ENCODE assay signal across 9 cellular contexts in the genomic region with DNA sequence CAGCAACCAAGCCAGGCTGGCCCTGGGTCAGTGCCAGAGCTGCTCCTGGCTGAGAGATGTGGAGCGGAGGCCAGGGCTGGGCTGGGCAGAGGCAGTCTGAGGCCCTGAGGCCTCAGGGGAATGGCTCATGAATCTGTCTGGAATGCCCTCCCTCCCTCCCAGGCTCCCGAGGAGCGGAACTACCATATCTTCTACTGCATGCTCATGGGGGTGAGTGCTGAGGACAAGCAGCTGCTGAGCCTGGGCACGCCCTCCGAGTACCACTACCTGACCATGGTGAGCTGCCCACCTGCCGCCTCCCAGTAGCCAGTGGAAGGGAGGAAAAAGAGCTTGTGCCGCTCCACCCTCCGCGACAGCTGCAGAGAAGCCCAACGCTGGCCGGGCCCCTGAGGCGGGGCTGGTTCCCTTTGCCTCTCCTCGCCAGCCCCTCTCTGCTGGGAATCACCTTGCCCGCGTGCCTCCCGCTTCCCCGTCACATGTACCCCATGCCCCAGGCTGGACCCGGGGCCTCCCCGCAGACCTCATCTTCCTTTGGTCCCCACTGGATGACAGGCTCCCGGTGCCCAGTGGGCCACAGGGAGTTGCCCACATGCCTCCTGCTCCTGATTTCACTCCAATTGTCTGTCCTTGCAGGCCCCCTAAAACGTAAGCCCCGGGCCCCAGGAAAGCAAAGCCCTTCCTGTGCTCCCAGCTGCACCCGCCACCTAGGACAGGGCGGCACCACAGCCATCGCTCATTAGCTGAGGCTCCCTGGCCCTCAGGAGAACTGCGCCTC. TPM values are rescaled to one million over a fixed set of nuclear protein-coding genes. Genes with fewer than 3 reads are reported as not detected.
A peak's percentile ranks its signal among the peaks of the same experiment; 100 is the strongest.
DNase-seq lines count a peak whose midpoint lies in the region; ATAC-seq and TF ChIP-seq lines count a peak whose summit lies in the region.
"Had no signal": no experiment of that assay in that cellular context is flagged by ENCODE, and none has a peak within 500 bp of the region (broad histone marks: within the 10 kb centered on the region; RNA-seq: fewer than 3 reads in every experiment).

No MANE protein-coding gene starts in this region.

- H3K27ac ChIP-seq in GM23338 (ENCODE audit: low read depth) (no peak overlapping the region), hepatocyte (no peak overlapping the region), smooth muscle cell (ENCODE audit: low read depth) (peak overlapping the region; percentile 20)

- no peaks in the 10 kb centered on the region for H3K9me2 ChIP-seq in GM23338 (ENCODE audit: insufficient read depth)
- H3K9me2 ChIP-seq in hepatocyte (replicated peaks; ENCODE audit: insufficient read depth): no peaks in the 10 kb centered on the region

- no peak overlapping the region for H3K4me3 Mint-ChIP-seq in GM23338
- H3K4me3 Mint-ChIP-seq: central memory CD8-positive, alpha-beta T cell had no signal

- H3K79me2 ChIP-seq in GM23338 (replicated peaks; ENCODE audit: insufficient read depth): no peaks in the 10 kb centered on the region
- H3K79me2 ChIP-seq in hepatocyte: no peaks in the 10 kb centered on the region
- H3K79me2 ChIP-seq in smooth muscle cell (ENCODE audit: low read depth): no peaks in the 10 kb centered on the region

- H3K27me3 Mint-ChIP-seq in GM23338 (ENCODE audit: insufficient read depth, low read depth, poor library complexity): peaks cover 10% of the 10 kb centered on the region

- H3K9me3 ChIP-seq in hepatocyte (ENCODE audit: low read depth) (no peaks in the 10 kb centered on the region), smooth muscle cell (replicated peaks; ENCODE audit: low read depth) (no peaks in the 10 kb centered on the region)

- no peaks in the 10 kb centered on the region for H3K9me3 Mint-ChIP-seq in GM23338
- H3K9me3 Mint-ChIP-seq: central memory CD8-positive, alpha-beta T cell had no signal

- in situ Hi-C loops in astrocyte of the spinal cord (cut with HindIII; ENCODE audit: low sequenced_read_pairs): no loop called here

- H3K36me3 ChIP-seq in GM23338 (ENCODE audit: insufficient read depth) (no peaks in the 10 kb centered on the region), hepatocyte (replicated peaks; ENCODE audit: insufficient read depth, low read depth) (no peaks in the 10 kb centered on the region), smooth muscle cell (ENCODE audit: low read depth) (no peaks in the 10 kb centered on the region)

- ATAC-seq in GM23338 (peak; percentile 59), GM21367 (IDR thresholded peaks at IDR 0.05; ENCODE audit: unreplicated experiment) (no peak)

- no peak overlapping the region for H3K4me3 ChIP-seq in GM23338
- no peak overlapping the region for H3K4me3 ChIP-seq in astrocyte of the spinal cord (ENCODE audit: low read depth, low read length)
- no peak overlapping the region for H3K4me3 ChIP-seq in hepatocyte
- no peak overlapping the region for H3K4me3 ChIP-seq in smooth muscle cell

- no peaks in the 10 kb centered on the region; the same call in 2 of the 3 replicates for H3K4me1 Mint-ChIP-seq in GM23338
- H3K4me1 Mint-ChIP-seq: central memory CD8-positive, alpha-beta T cell had no signal

- H3F3A ChIP-seq in GM23338 (replicated peaks; ENCODE audit: low read depth): no peaks in the 10 kb centered on the region
- H3F3A ChIP-seq in smooth muscle cell (ENCODE audit: low read depth): no peaks in the 10 kb centered on the region

- H3K4me2 ChIP-seq in GM23338 (no peak overlapping the region), hepatocyte (peak overlapping the region; percentile 34), smooth muscle cell (peak overlapping the region; percentile 45)

- H3K4me1 ChIP-seq in GM23338 (ENCODE audit: insufficient read depth): no peaks in the 10 kb centered on the region
- H3K4me1 ChIP-seq in hepatocyte (ENCODE audit: insufficient read depth): peaks cover 3% of the 10 kb centered on the region
- no peaks in the 10 kb centered on the region for H3K4me1 ChIP-seq in smooth muscle cell (ENCODE audit: low read depth)

- H2AFZ ChIP-seq in GM23338 (peak overlapping the region; percentile 76), hepatocyte (no peak overlapping the region), smooth muscle cell (ENCODE audit: low read depth) (peak overlapping the region; percentile 14)

- TF ChIP-seq CTCF in GM23338 (conservative IDR thresholded peaks at IDR 0.05; ENCODE audit: low read depth in 2 of 2): no peak
- no peak for TF ChIP-seq CTCF in astrocyte of the spinal cord (IDR thresholded peaks at IDR 0.05; ENCODE audit: low read depth, low read length)
- TF ChIP-seq CTCF in hepatocyte (IDR thresholded peaks at IDR 0.05; ENCODE audit: poor library complexity): no peak
- no peak for TF ChIP-seq CTCF in smooth muscle cell (IDR thresholded peaks at IDR 0.05; ENCODE audit: borderline replicate concordance, insufficient read depth, poor library complexity, severe bottlenecking)

- WGBS in hepatocyte (ENCODE audit: low lambda C conversion rate, missing lambda C conversion rate): 85% methylated on average over 24 of the region's 26 CpGs
- 91% methylated on average over 24 of the region's 26 CpGs for WGBS in smooth muscle cell (ENCODE audit: low lambda C conversion rate)

- no peaks in the 10 kb centered on the region for H3K36me3 Mint-ChIP-seq in GM23338 (ENCODE audit: low read depth)

- no peaks in the 10 kb centered on the region for H4K20me1 ChIP-seq in GM23338 (replicated peaks; ENCODE audit: insufficient read depth)
- no peaks in the 10 kb centered on the region for H4K20me1 ChIP-seq in hepatocyte (ENCODE audit: insufficient read depth, poor library complexity, severe bottlenecking)
- H4K20me1 ChIP-seq in smooth muscle cell (ENCODE audit: low read depth): no peaks in the 10 kb centered on the region

- H3K27ac Mint-ChIP-seq in GM23338: no peak overlapping the region; the same call in 1 of the 2 replicates

- no peaks in the 10 kb centered on the region for H3K27me3 ChIP-seq in GM23338 (ENCODE audit: insufficient read depth)
- H3K27me3 ChIP-seq in hepatocyte: no peaks in the 10 kb centered on the region
- no peaks in the 10 kb centered on the region for H3K27me3 ChIP-seq in smooth muscle cell (ENCODE audit: low read depth)

- DNase-seq in GM23338 (ENCODE audit: low spot score) (peak; percentile 22), astrocyte of the spinal cord (ENCODE audit: low read depth, low spot score) (peak; percentile 35), hepatocyte (ENCODE audit: low spot score) (peak; percentile 70), smooth muscle cell (lab: John Stamatoyannopoulos, UW; ENCODE audit: unreplicated experiment) (peak; percentile 57), DMS114 treated with DMSO at 0.1 percent for 48 hours (lab: John Stamatoyannopoulos, UW; ENCODE audit: unreplicated experiment) (no peak), NOMO-1 (lab: John Stamatoyannopoulos, UW; ENCODE audit: unreplicated experiment in 2 of 2) (no peak)
- no peak for DNase-seq in activated naive CD4-positive, alpha-beta T cell treated with Interleukin-2 at 50 U/mL for 16 hours

- H3K9ac ChIP-seq in smooth muscle cell (ENCODE audit: low read depth): no peak overlapping the region

TF ChIP-seq in GM23338, 12 proteins besides CTCF, POLR2A, EP300 and RAD21 (continues in another document):
- TF ChIP-seq ZNF331 (CRISPR knock-in tag; IDR thresholded peaks at IDR 0.05; ENCODE audit: low read depth): no peak
- TF ChIP-seq EZH2 (IDR thresholded peaks at IDR 0.05; ENCODE audit: low read depth, unreplicated experiment): no peak
- TF ChIP-seq NANOG (IDR thresholded peaks at IDR 0.05; ENCODE audit: borderline replicate concordance): no peak
- TF ChIP-seq POLR2AphosphoS5 (IDR thresholded peaks at IDR 0.05; ENCODE audit: low read depth): no peak

RNA-seq across cellular contexts. Expression of a gene that starts 41.1 kb away (rescaled TPM):
- total RNA-seq in GM23338 (2014; rRNA removed; shearing (Covaris generic)): not detected in 2 replicates
- polyA plus RNA-seq in GM23338 (2016; fragmentation: Nextera tagmentation; extraction: Ambion mirVana) (not detected in 2 replicates), hepatocyte (12.6 and 17.6 TPM in 2 replicates), smooth muscle cell (0.35 TPM in 1 of 2 replicates, not detected in the other)
- total RNA-seq in hepatocyte (17.6 and 20.1 TPM in 2 replicates), smooth muscle cell (0.04 and 0.09 TPM in 2 replicates)

RNA-seq across cellular contexts. Expression of a gene that starts 50.3 kb away (rescaled TPM):
- 56.0 and 82.8 TPM in 2 replicates for total RNA-seq in GM23338 (2014; rRNA removed; shearing (Covaris generic))
- polyA plus RNA-seq in GM23338 (2016; fragmentation: Nextera tagmentation; extraction: Ambion mirVana) (84.4 and 97.2 TPM in 2 replicates), hepatocyte (47.8 and 49.3 TPM in 2 replicates), smooth muscle cell (31.2 and 48.5 TPM in 2 replicates)
- total RNA-seq in hepatocyte (45.9 and 58.5 TPM in 2 replicates), smooth muscle cell (36.1 and 38.0 TPM in 2 replicates)

Comparison
In these comparisons a context has a peak if more than half of its experiments do, and no peak if none do; other contexts are left out.
1. DNase-seq: peak in GM23338 (single experiment), astrocyte of the spinal cord (single experiment), hepatocyte (single experiment) and smooth muscle cell (single experiment); none in DMS114 treated with DMSO at 0.1 percent for 48 hours (single experiment), NOMO-1 (0 of 2) and activated naive CD4-positive, alpha-beta T cell treated with Interleukin-2 at 50 U/mL for 16 hours (single experiment).
2. RNA of a gene that starts 41.1 kb away (total RNA-seq): 17.6 to 20.1 TPM in hepatocyte; 0.04 to 0.09 TPM in smooth muscle cell and not detected in GM23338; every median in the first group is over 10 times any median in the second.